8 cellular contexts compared by ENCODE assay signal in genomic region chr7:140924821-140925421, GRCh38. TPM values are rescaled to one million over a fixed set of nuclear protein-coding genes. Genes with fewer than 3 reads are reported as not detected.
DNase-seq lines count a peak whose midpoint lies in the region; ATAC-seq and TF ChIP-seq lines count a peak whose summit lies in the region.

TSS of gene BRAF (minus strand) at chr7:140924929. CDS start at chr7:140924703, 226 bp downstream.

- peak; percentile 59 to 82 (median 65) for ATAC-seq in natural killer cell

- H3K4me3 Mint-ChIP-seq in natural killer cell: peak within 1 kb of the TSS; percentile 96

- H3K27ac Mint-ChIP-seq in natural killer cell: no peak within 1 kb of the TSS

- H3K4me1 Mint-ChIP-seq in natural killer cell: peaks cover 14 to 15% of the 10 kb centered on the region in 2 donors

- POLR2A ChIA-PET in RWPE1 (lab: Yijun Ruan, JAX; ENCODE audit: low non-redundant PET): no interaction called here

- no peaks in the 10 kb centered on the region for H3K9me3 Mint-ChIP-seq in natural killer cell

- peak within 1 kb of the TSS; percentile 86 for H3K27ac ChIP-seq in RWPE1

- intact Hi-C loops in natural killer cell (cut with micrococcal nuclease): loop anchor here (1.0 to 10.0 kb wide), 5 partner anchors 38 to 448 kb away; partner anchors contain the start of genes MKRN1 and NDUFB2

- TF ChIP-seq CTCF in RWPE1 (conservative IDR thresholded peaks at IDR 0.05; ENCODE audit: low read depth): no peak
- no peak for TF ChIP-seq CTCF in natural killer cell (IDR thresholded peaks at IDR 0.05)

- DNase-seq in Daoy (ENCODE audit: low read depth) (peak; percentile 86), H4 (ENCODE audit: low spot score) (peak; percentile 86), LoVo (ENCODE audit: low spot score) (peak; percentile 91), RWPE1 (ENCODE audit: low spot score) (peak; percentile 80), fibroblast of peridontal ligament (ENCODE audit: extremely low read depth) (peak; percentile 88), natural killer cell (peak; percentile 99)
- peak; percentile 92 for DNase-seq in activated T-helper 9 cell treated with anti-CD3 and anti-CD28 coated beads, Interleukin-2, amount 50 U/mL, for 16 hours (ENCODE audit: low read depth)
- DNase-seq in stimulated activated naive CD4-positive, alpha-beta T cell (lab: John Stamatoyannopoulos, UW): peak; percentile 86 to 96 (median 92)

- peaks cover 7 to 9% of the 10 kb centered on the region in 2 donors for H3K27me3 Mint-ChIP-seq in natural killer cell (ENCODE audit: low read depth in 2 of 2)

- CTCF ChIA-PET in RWPE1 (lab: Yijun Ruan, JAX): interaction anchor here (0.8 to 1.6 kb wide), 2 partner anchors 113 to 114 kb away, joined by 3 to 4 read pairs; no protein-coding TSS in a partner anchor

- no peaks in the 10 kb centered on the region for H3K36me3 Mint-ChIP-seq in natural killer cell

RNA-seq across cellular contexts. Expression of gene BRAF, which starts in this region (rescaled TPM):
- 5.1 and 13.7 TPM in 2 replicates for total RNA-seq in Daoy (2014; rRNA removed; shearing (Covaris generic))
- 6.0 TPM in 2 replicates for total RNA-seq in H4 (2014; rRNA removed; shearing (Covaris generic))
- 10 to 100 TPM; 54.3 to 67.7 (median 64.1) TPM for total RNA-seq in natural killer cell

Comparison
In these comparisons a context has a peak if more than half of its experiments do, and no peak if none do; other contexts are left out.
1. Peak in every context shown above with its lines: DNase-seq, ATAC-seq and H3K27ac ChIP-seq.